ENCODE assay signal across 1 cellular context in the genomic region with DNA sequence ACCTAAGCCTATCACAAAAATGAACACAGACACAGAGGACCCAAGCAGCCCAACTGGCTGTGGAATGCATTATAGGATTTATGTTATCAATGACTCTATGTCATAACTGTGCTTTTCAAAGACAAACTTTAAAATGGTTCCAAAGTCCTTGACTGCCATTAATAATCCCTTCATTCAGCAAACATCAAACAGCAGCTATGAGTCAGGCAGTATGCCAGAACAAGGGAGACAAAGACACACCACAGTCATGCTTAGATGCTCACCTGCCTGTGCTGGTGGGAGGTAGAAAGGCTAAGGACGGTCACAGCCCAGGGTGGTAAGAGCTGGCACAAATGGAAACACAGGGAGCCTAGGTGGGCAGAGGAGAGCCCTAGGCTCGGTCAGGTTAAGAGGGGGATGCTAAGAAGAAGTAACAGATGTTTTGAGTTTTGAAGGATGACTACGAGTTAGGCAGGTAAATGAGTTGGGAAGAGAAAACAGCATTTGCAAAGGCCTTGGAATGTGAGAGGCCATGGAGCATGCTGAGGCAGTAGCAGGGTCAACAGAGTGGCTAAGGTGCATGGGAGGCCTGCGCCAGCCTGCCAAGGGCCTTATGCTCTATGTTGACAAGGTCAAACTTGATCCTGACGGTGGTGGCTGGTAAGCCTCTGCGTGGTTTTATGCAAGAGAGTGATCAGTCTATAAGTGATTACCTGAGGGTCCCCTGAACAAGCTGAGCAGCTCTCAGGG.
TF ChIP-seq lines count a peak whose summit lies in the region.

No MANE protein-coding gene starts in this region.

TF ChIP-seq in HepG2, 621 proteins besides CTCF, POLR2A, EP300 and RAD21 (continued from another document and continues in another):
- no peak for TF ChIP-seq RFXANK (CRISPR knock-in tag; IDR thresholded peaks at IDR 0.05)
- no peak for TF ChIP-seq ZNF550 (CRISPR knock-in tag; IDR thresholded peaks at IDR 0.05; ENCODE audit: borderline replicate concordance)
- no peak for TF ChIP-seq PCBP1 (IDR thresholded peaks at IDR 0.05; ENCODE audit: borderline replicate concordance, low read depth, low read length)
- no peak for TF ChIP-seq ZNF589 (CRISPR knock-in tag; conservative IDR thresholded peaks at IDR 0.05)
- TF ChIP-seq ATF7 (IDR thresholded peaks at IDR 0.05) = no peak
- TF ChIP-seq ATF7 (CRISPR knock-in tag; IDR thresholded peaks at IDR 0.05) = no peak
- TF ChIP-seq, protein P1, sequence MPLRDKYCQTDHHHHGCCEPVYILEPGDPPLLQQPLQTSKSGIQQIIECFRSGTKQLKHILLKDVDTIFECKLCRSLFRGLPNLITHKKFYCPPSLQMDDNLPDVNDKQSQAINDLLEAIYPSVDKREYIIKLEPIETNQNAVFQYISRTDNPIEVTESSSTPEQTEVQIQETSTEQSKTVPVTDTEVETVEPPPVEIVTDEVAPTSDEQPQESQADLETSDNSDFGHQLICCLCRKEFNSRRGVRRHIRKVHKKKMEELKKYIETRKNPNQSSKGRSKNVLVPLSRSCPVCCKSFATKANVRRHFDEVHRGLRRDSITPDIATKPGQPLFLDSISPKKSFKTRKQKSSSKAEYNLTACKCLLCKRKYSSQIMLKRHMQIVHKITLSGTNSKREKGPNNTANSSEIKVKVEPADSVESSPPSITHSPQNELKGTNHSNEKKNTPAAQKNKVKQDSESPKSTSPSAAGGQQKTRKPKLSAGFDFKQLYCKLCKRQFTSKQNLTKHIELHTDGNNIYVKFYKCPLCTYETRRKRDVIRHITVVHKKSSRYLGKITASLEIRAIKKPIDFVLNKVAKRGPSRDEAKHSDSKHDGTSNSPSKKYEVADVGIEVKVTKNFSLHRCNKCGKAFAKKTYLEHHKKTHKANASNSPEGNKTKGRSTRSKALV (CRISPR knock-in tag; IDR thresholded peaks at IDR 0.05) = no peak
- TF ChIP-seq ZNF652 (CRISPR knock-in tag; IDR thresholded peaks at IDR 0.05; ENCODE audit: borderline replicate concordance, low read depth) = no peak
- no peak for TF ChIP-seq FOXP1 (IDR thresholded peaks at IDR 0.05)
- TF ChIP-seq FOXP1 (CRISPR knock-in tag; IDR thresholded peaks at IDR 0.05) = peak; percentile 32; the same call in 1 of the 2 replicates
- TF ChIP-seq JUN (CRISPR knock-in tag; IDR thresholded peaks at IDR 0.05) = 0 out of 2 replicates have a peak, but pooled peaks have one; percentile 30
- TF ChIP-seq ZNF10 (CRISPR knock-in tag; IDR thresholded peaks at IDR 0.05; ENCODE audit: borderline replicate concordance, low read depth) = no peak
- TF ChIP-seq, protein P2, sequence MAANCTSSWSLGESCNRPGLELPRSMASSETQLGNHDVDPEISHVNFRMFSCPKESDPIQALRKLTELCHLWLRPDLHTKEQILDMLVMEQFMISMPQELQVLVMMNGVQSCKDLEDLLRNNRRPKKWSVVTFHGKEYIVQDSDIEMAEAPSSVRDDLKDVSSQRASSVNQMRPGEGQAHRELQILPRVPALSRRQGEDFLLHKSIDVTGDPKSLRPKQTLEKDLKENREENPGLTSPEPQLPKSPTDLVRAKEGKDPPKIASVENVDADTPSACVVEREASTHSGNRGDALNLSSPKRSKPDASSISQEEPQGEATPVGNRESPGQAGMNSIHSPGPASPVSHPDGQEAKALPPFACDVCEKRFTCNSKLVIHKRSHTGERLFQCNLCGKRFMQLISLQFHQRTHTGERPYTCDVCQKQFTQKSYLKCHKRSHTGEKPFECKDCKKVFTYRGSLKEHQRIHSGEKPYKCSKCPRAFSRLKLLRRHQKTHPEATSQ (CRISPR knock-in tag; IDR thresholded peaks at IDR 0.05; ENCODE audit: borderline replicate concordance) = no peak
- TF ChIP-seq NCOA1 (CRISPR knock-in tag; IDR thresholded peaks at IDR 0.05) = no peak
- TF ChIP-seq ZNF335 (CRISPR knock-in tag; IDR thresholded peaks at IDR 0.05) = no peak
- TF ChIP-seq KLF12 (CRISPR knock-in tag; IDR thresholded peaks at IDR 0.05; ENCODE audit: borderline replicate concordance) = no peak
- no peak for TF ChIP-seq MYC (CRISPR knock-in tag; IDR thresholded peaks at IDR 0.05; ENCODE audit: borderline replicate concordance)
- no peak for TF ChIP-seq ZNF747 (CRISPR knock-in tag; IDR thresholded peaks at IDR 0.05; ENCODE audit: borderline replicate concordance)
- TF ChIP-seq ZNF619 (CRISPR knock-in tag; IDR thresholded peaks at IDR 0.05) = no peak
- TF ChIP-seq YY1 (IDR thresholded peaks at IDR 0.05; ENCODE audit: insufficient read depth, insufficient replicate concordance, low read depth, low read length) = no peak
- TF ChIP-seq CEBPG (CRISPR knock-in tag; IDR thresholded peaks at IDR 0.05) = peak; percentile 11; the same call in 1 of the 2 replicates
- no peak for TF ChIP-seq ZBTB20 (CRISPR knock-in tag; IDR thresholded peaks at IDR 0.05; ENCODE audit: borderline replicate concordance, low read depth)
- no peak for TF ChIP-seq ZNF136 (CRISPR knock-in tag; IDR thresholded peaks at IDR 0.05; ENCODE audit: low read depth)
- TF ChIP-seq, protein P3, sequence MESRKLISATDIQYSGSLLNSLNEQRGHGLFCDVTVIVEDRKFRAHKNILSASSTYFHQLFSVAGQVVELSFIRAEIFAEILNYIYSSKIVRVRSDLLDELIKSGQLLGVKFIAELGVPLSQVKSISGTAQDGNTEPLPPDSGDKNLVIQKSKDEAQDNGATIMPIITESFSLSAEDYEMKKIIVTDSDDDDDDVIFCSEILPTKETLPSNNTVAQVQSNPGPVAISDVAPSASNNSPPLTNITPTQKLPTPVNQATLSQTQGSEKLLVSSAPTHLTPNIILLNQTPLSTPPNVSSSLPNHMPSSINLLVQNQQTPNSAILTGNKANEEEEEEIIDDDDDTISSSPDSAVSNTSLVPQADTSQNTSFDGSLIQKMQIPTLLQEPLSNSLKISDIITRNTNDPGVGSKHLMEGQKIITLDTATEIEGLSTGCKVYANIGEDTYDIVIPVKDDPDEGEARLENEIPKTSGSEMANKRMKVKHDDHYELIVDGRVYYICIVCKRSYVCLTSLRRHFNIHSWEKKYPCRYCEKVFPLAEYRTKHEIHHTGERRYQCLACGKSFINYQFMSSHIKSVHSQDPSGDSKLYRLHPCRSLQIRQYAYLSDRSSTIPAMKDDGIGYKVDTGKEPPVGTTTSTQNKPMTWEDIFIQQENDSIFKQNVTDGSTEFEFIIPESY (CRISPR knock-in tag; IDR thresholded peaks at IDR 0.05) = no peak
- TF ChIP-seq ZNF598 (CRISPR knock-in tag; IDR thresholded peaks at IDR 0.05; ENCODE audit: borderline replicate concordance) = no peak
- TF ChIP-seq, protein P4, sequence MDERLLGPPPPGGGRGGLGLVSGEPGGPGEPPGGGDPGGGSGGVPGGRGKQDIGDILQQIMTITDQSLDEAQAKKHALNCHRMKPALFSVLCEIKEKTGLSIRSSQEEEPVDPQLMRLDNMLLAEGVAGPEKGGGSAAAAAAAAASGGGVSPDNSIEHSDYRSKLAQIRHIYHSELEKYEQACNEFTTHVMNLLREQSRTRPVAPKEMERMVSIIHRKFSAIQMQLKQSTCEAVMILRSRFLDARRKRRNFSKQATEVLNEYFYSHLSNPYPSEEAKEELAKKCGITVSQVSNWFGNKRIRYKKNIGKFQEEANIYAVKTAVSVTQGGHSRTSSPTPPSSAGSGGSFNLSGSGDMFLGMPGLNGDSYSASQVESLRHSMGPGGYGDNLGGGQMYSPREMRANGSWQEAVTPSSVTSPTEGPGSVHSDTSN (CRISPR knock-in tag; IDR thresholded peaks at IDR 0.05) = no peak
- TF ChIP-seq PRMT3 (CRISPR knock-in tag; IDR thresholded peaks at IDR 0.05; ENCODE audit: borderline replicate concordance, low read depth) = no peak
- no peak for TF ChIP-seq YEATS4 (CRISPR knock-in tag; IDR thresholded peaks at IDR 0.05; ENCODE audit: borderline replicate concordance)
- no peak for TF ChIP-seq RAD51 (IDR thresholded peaks at IDR 0.05; ENCODE audit: borderline replicate concordance)
- no peak for TF ChIP-seq CHD2 (IDR thresholded peaks at IDR 0.05; ENCODE audit: low read depth, low read length)
- TF ChIP-seq ZSCAN25 (CRISPR knock-in tag; IDR thresholded peaks at IDR 0.05) = no peak
- no peak for TF ChIP-seq ZIK1 (CRISPR knock-in tag; IDR thresholded peaks at IDR 0.05; ENCODE audit: borderline replicate concordance, low read depth)
- no peak for TF ChIP-seq ZNF180 (CRISPR knock-in tag; IDR thresholded peaks at IDR 0.05; ENCODE audit: borderline replicate concordance, low read depth)
- no peak for TF ChIP-seq SOX6 (IDR thresholded peaks at IDR 0.05)
- TF ChIP-seq SOX6 (CRISPR knock-in tag; IDR thresholded peaks at IDR 0.05) = peak; percentile 59
- TF ChIP-seq SAFB2 (CRISPR knock-in tag; IDR thresholded peaks at IDR 0.05; ENCODE audit: borderline replicate concordance, low read depth) = no peak
- TF ChIP-seq GLI4 (CRISPR knock-in tag; IDR thresholded peaks at IDR 0.05; ENCODE audit: borderline replicate concordance) = no peak
- TF ChIP-seq, protein P5, sequence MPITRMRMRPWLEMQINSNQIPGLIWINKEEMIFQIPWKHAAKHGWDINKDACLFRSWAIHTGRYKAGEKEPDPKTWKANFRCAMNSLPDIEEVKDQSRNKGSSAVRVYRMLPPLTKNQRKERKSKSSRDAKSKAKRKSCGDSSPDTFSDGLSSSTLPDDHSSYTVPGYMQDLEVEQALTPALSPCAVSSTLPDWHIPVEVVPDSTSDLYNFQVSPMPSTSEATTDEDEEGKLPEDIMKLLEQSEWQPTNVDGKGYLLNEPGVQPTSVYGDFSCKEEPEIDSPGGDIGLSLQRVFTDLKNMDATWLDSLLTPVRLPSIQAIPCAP (CRISPR knock-in tag; IDR thresholded peaks at IDR 0.05; ENCODE audit: low read depth) = no peak
- no peak for TF ChIP-seq PPARG (CRISPR knock-in tag; conservative IDR thresholded peaks at IDR 0.05)
- no peak for TF ChIP-seq ATRX (CRISPR knock-in tag; IDR thresholded peaks at IDR 0.05; ENCODE audit: borderline replicate concordance)
- no peak for TF ChIP-seq TSC22D2 (CRISPR knock-in tag; IDR thresholded peaks at IDR 0.05; ENCODE audit: borderline replicate concordance)
- no peak for TF ChIP-seq HMGA1 (CRISPR knock-in tag; conservative IDR thresholded peaks at IDR 0.05)
- no peak for TF ChIP-seq ZNF367 (CRISPR knock-in tag; IDR thresholded peaks at IDR 0.05; ENCODE audit: borderline replicate concordance)
- TF ChIP-seq ZFP36L1 (CRISPR knock-in tag; IDR thresholded peaks at IDR 0.05) = no peak
- TF ChIP-seq, protein P6, sequence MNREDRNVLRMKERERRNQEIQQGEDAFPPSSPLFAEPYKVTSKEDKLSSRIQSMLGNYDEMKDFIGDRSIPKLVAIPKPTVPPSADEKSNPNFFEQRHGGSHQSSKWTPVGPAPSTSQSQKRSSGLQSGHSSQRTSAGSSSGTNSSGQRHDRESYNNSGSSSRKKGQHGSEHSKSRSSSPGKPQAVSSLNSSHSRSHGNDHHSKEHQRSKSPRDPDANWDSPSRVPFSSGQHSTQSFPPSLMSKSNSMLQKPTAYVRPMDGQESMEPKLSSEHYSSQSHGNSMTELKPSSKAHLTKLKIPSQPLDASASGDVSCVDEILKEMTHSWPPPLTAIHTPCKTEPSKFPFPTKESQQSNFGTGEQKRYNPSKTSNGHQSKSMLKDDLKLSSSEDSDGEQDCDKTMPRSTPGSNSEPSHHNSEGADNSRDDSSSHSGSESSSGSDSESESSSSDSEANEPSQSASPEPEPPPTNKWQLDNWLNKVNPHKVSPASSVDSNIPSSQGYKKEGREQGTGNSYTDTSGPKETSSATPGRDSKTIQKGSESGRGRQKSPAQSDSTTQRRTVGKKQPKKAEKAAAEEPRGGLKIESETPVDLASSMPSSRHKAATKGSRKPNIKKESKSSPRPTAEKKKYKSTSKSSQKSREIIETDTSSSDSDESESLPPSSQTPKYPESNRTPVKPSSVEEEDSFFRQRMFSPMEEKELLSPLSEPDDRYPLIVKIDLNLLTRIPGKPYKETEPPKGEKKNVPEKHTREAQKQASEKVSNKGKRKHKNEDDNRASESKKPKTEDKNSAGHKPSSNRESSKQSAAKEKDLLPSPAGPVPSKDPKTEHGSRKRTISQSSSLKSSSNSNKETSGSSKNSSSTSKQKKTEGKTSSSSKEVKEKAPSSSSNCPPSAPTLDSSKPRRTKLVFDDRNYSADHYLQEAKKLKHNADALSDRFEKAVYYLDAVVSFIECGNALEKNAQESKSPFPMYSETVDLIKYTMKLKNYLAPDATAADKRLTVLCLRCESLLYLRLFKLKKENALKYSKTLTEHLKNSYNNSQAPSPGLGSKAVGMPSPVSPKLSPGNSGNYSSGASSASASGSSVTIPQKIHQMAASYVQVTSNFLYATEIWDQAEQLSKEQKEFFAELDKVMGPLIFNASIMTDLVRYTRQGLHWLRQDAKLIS (CRISPR knock-in tag; IDR thresholded peaks at IDR 0.05) = no peak
- TF ChIP-seq, protein P7, sequence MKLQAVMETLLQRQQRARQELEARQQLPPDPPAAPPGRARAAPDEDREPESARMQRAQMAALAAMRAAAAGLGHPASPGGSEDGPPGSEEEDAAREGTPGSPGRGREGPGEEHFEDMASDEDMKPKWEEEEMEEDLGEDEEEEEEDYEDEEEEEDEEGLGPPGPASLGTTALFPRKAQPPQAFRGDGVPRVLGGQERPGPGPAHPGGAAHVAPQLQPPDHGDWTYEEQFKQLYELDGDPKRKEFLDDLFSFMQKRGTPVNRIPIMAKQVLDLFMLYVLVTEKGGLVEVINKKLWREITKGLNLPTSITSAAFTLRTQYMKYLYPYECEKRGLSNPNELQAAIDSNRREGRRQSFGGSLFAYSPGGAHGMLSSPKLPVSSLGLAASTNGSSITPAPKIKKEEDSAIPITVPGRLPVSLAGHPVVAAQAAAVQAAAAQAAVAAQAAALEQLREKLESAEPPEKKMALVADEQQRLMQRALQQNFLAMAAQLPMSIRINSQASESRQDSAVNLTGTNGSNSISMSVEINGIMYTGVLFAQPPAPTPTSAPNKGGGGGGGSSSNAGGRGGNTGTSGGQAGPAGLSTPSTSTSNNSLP (IDR thresholded peaks at IDR 0.05; ENCODE audit: low read depth, low read length) = peak; percentile 95
- TF ChIP-seq, protein P8, sequence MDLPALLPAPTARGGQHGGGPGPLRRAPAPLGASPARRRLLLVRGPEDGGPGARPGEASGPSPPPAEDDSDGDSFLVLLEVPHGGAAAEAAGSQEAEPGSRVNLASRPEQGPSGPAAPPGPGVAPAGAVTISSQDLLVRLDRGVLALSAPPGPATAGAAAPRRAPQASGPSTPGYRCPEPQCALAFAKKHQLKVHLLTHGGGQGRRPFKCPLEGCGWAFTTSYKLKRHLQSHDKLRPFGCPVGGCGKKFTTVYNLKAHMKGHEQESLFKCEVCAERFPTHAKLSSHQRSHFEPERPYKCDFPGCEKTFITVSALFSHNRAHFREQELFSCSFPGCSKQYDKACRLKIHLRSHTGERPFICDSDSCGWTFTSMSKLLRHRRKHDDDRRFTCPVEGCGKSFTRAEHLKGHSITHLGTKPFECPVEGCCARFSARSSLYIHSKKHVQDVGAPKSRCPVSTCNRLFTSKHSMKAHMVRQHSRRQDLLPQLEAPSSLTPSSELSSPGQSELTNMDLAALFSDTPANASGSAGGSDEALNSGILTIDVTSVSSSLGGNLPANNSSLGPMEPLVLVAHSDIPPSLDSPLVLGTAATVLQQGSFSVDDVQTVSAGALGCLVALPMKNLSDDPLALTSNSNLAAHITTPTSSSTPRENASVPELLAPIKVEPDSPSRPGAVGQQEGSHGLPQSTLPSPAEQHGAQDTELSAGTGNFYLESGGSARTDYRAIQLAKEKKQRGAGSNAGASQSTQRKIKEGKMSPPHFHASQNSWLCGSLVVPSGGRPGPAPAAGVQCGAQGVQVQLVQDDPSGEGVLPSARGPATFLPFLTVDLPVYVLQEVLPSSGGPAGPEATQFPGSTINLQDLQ (CRISPR knock-in tag; IDR thresholded peaks at IDR 0.05) = no peak
- TF ChIP-seq, protein P9, sequence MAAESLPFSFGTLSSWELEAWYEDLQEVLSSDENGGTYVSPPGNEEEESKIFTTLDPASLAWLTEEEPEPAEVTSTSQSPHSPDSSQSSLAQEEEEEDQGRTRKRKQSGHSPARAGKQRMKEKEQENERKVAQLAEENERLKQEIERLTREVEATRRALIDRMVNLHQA (CRISPR knock-in tag; IDR thresholded peaks at IDR 0.05) = no peak
- TF ChIP-seq NR2F1 (CRISPR knock-in tag; IDR thresholded peaks at IDR 0.05) = no peak
- no peak for TF ChIP-seq ZNF34 (CRISPR knock-in tag; IDR thresholded peaks at IDR 0.05; ENCODE audit: borderline replicate concordance)
- no peak for TF ChIP-seq CBX2 (IDR thresholded peaks at IDR 0.05; ENCODE audit: low read depth, low read length)
- no peak for TF ChIP-seq CBX2 (CRISPR knock-in tag; IDR thresholded peaks at IDR 0.05; ENCODE audit: low read depth)
